In genomic region chr1:88983791-88984552, GRCh38 we compare ENCODE assay signal across 8 cellular contexts. TPM values are rescaled to one million over a fixed set of nuclear protein-coding genes. Genes with fewer than 3 reads are reported as not detected.
DNase-seq lines count a peak whose midpoint lies in the region; ATAC-seq, FAIRE-seq and TF ChIP-seq lines count a peak whose summit lies in the region.

No MANE protein-coding gene starts in this region.

- ATAC-seq in lung (ENCODE audit: insufficient read depth, low FRiP score) (peak; percentile 44), HG03442 (IDR thresholded peaks at IDR 0.05; ENCODE audit: unreplicated experiment) (no peak)

- WGBS in lung, 2 donors: 72 to 75% methylated on average over 17 of the region's 17 CpGs

- H3K36me3 ChIP-seq in lung (ENCODE audit: control insufficient read depth in 2 of 2, insufficient read depth in 2 of 2, low read length in 2 of 2): peaks cover 5 to 7% of the 10 kb centered on the region in 2 donors

- in situ Hi-C loops in G401 (cut with HindIII; ENCODE audit: low sequenced_read_pairs): no loop called here

- FAIRE-seq in A204.1 (lab: Jason Lieb, UNC): peak; percentile 80
- no peak for FAIRE-seq in urothelium cell line (lab: Jason Lieb, UNC)

- H3K4me3 ChIP-seq in lung: no peak overlapping the region

- peak; percentile 58 for TF ChIP-seq CTCF in LNCAP (IDR thresholded peaks at IDR 0.05)
- TF ChIP-seq CTCF in lung (IDR thresholded peaks at IDR 0.05; ENCODE audit: control extremely low read depth, extremely low read depth): peak; percentile 69

- H3K4me1 ChIP-seq in lung (ENCODE audit: control insufficient read depth in 2 of 2, insufficient read depth in 2 of 2, low read length in 2 of 2): peaks cover 4 to 15% of the 10 kb centered on the region in 2 donors

- H3K27ac ChIP-seq in lung (ENCODE audit: low read depth in 1 of 2, low read length in 1 of 2): peak overlapping the region; percentile 47 to 64

- no peaks in the 10 kb centered on the region for H3K9me3 ChIP-seq in lung (ENCODE audit: control insufficient read depth in 2 of 2, insufficient read depth in 1 of 2, low read length in 1 of 2)

- no peaks in the 10 kb centered on the region for H3K27me3 ChIP-seq in lung (ENCODE audit: control insufficient read depth, insufficient read depth)

- peak; percentile 59 for DNase-seq in G401 (ENCODE audit: low spot score)
- DNase-seq in SW480 (ENCODE audit: low spot score): peak; percentile 29
- DNase-seq in dedifferentiated amniotic fluid mesenchymal stem cell (ENCODE audit: extremely low spot score): peak; percentile 78
- DNase-seq in lung (ENCODE audit: low spot score): no peak
- peak; percentile 40 for DNase-seq in urothelium cell line (ENCODE audit: low spot score)

RNA-seq across cellular contexts. Expression of gene KYAT3, which starts 8.5 kb away (rescaled TPM):
- total RNA-seq in G401 (2014; rRNA removed; shearing (Covaris generic)): 49.2 and 82.6 TPM in 2 replicates
- 10 to 100 TPM; 21.6 to 22.3 TPM for total RNA-seq in lung
- 10 to 100 TPM; 20.5 to 21.8 TPM for polyA plus RNA-seq in lung

RNA-seq across cellular contexts. Expression of gene RBMXL1, which starts 8.5 kb away (rescaled TPM):
- total RNA-seq in G401 (2014; rRNA removed; shearing (Covaris generic)): 7.2 and 13.6 TPM in 2 replicates
- total RNA-seq in lung: 10 to 100 TPM; 15.7 to 17.3 TPM
- 1 to 10 TPM; 3.1 to 8.2 TPM for polyA plus RNA-seq in lung

RNA-seq across cellular contexts. Expression of gene GBP3, which starts 38.7 kb away (rescaled TPM):
- not detected in 2 replicates for total RNA-seq in G401 (2014; rRNA removed; shearing (Covaris generic))
- total RNA-seq in lung: 10 to 100 TPM; 32.3 to 34.9 TPM
- polyA plus RNA-seq in lung: 10 to 100 TPM in 1 of 2 donors, 1 to 10 TPM in 1; 7.4 to 18.6 TPM

Comparison
In these comparisons a context has a peak if more than half of its experiments do, and no peak if none do; other contexts are left out.
1. RNA of gene GBP3, which starts 38.7 kb away (total RNA-seq): 32.3 to 34.9 TPM in lung; not detected in G401; every median in the first group is over 10 times any median in the second.